Comparison of ENCODE assay signal across 22 cellular contexts in genomic region chr18:22188551-22189267, GRCh38. TPM values are rescaled to one million over a fixed set of nuclear protein-coding genes. Genes with fewer than 3 reads are reported as not detected.
DNase-seq lines count a peak whose midpoint lies in the region; ATAC-seq and TF ChIP-seq lines count a peak whose summit lies in the region.
"Had no signal": no experiment of that assay in that cellular context is flagged by ENCODE, and none has a peak within 500 bp of the region (broad histone marks: within the 10 kb centered on the region; RNA-seq: fewer than 3 reads in every experiment).

No MANE protein-coding gene starts in this region.

- H3K4me3 Mint-ChIP-seq in immature natural killer cell = no peak overlapping the region
- no peak overlapping the region for H3K4me3 Mint-ChIP-seq in CD8-positive, alpha-beta T cell
- H3K4me3 Mint-ChIP-seq: naive thymus-derived CD4-positive, alpha-beta T cell had no signal

- peaks cover 5 to 21% (median 9%) of the 10 kb centered on the region in 3 donors for H3K27me3 Mint-ChIP-seq in immature natural killer cell (ENCODE audit: low read depth in 3 of 3)
- peaks cover 35% of the 10 kb centered on the region for H3K27me3 Mint-ChIP-seq in CD8-positive, alpha-beta T cell (ENCODE audit: low read depth)

- H3K36me3 Mint-ChIP-seq in immature natural killer cell = peaks cover 0 to 4% (median 0%) of the 10 kb centered on the region in 3 donors
- H3K36me3 Mint-ChIP-seq in CD8-positive, alpha-beta T cell = no peaks in the 10 kb centered on the region
- H3K36me3 Mint-ChIP-seq: naive thymus-derived CD4-positive, alpha-beta T cell had no signal

- TF ChIP-seq POLR2A in gastroesophageal sphincter (IDR thresholded peaks at IDR 0.05) (no peak), stomach (IDR thresholded peaks at IDR 0.05) (no peak)

- no peak for TF ChIP-seq CTCF in gastroesophageal sphincter (IDR thresholded peaks at IDR 0.05)
- no peak for TF ChIP-seq CTCF in lower lobe of right lung (IDR thresholded peaks at IDR 0.05)
- no peak for TF ChIP-seq CTCF in stomach (IDR thresholded peaks at IDR 0.05)
- no peak for TF ChIP-seq CTCF in CD8-positive, alpha-beta T cell (IDR thresholded peaks at IDR 0.05)

- H3K9me3 Mint-ChIP-seq in immature natural killer cell = no peaks in the 10 kb centered on the region
- no peaks in the 10 kb centered on the region for H3K9me3 Mint-ChIP-seq in CD8-positive, alpha-beta T cell

- CTCF ChIA-PET in CD8-positive, alpha-beta T cell (lab: Charles Lee) = no interaction called here

- peaks cover 5 to 7% of the 10 kb centered on the region in 2 donors for H3K4me1 Mint-ChIP-seq in immature natural killer cell
- H3K4me1 Mint-ChIP-seq in CD8-positive, alpha-beta T cell (ENCODE audit: low read depth) = peaks cover 4% of the 10 kb centered on the region

- no peak overlapping the region for H3K4me3 ChIP-seq in gastroesophageal sphincter
- no peak overlapping the region for H3K4me3 ChIP-seq in lower lobe of right lung
- peak overlapping the region in 1 of 4 donors; percentile 4 for H3K4me3 ChIP-seq in stomach
- H3K4me3 ChIP-seq in CD8-positive, alpha-beta T cell (ENCODE audit: low read depth, low read length) = no peak overlapping the region
- H3K4me3 ChIP-seq: prostate gland, thyroid gland had no signal

- H3K4me1 ChIP-seq in gastroesophageal sphincter (peaks cover 0 to 36% (median 0%) of the 10 kb centered on the region in 3 donors), lower lobe of right lung (peaks cover 76% of the 10 kb centered on the region), stomach (peaks cover 44 to 92% (median 67%) of the 10 kb centered on the region in 4 donors)
- H3K4me1 ChIP-seq in CD8-positive, alpha-beta T cell (ENCODE audit: insufficient read depth, low read length) = no peaks in the 10 kb centered on the region
- H3K4me1 ChIP-seq: prostate gland, thyroid gland had no signal

- no peak overlapping the region for H3K27ac Mint-ChIP-seq in immature natural killer cell
- H3K27ac Mint-ChIP-seq in CD8-positive, alpha-beta T cell = no peak overlapping the region
- H3K27ac Mint-ChIP-seq: naive thymus-derived CD4-positive, alpha-beta T cell had no signal

- 60 to 62% methylated on average over 10 to 11 of the region's 11 CpGs for WGBS in gastroesophageal sphincter (ENCODE audit: low coverage in 1 of 2), 2 donors
- WGBS in stomach, 5 donors = 32 to 54% (median 43%) methylated on average over 11 of the region's 11 CpGs

- ATAC-seq in gastroesophageal sphincter (peak; percentile 34), lower lobe of right lung (peak; percentile 73 to 81)
- no peak for ATAC-seq in CD8-positive, alpha-beta T cell
- ATAC-seq: naive thymus-derived CD4-positive, alpha-beta T cell had no signal

- H3K27ac ChIP-seq in gastroesophageal sphincter (peak overlapping the region; percentile 20 to 77 (median 67)), lower lobe of right lung (peak overlapping the region; percentile 76), stomach (peak overlapping the region; percentile 66 to 85 (median 79))
- H3K27ac ChIP-seq in CD8-positive, alpha-beta T cell (ENCODE audit: low read depth, low read length) = no peak overlapping the region
- H3K27ac ChIP-seq: C4-2B, prostate gland had no signal

- DNase-seq in NCI-H1105 treated with DMSO at 0.1 percent for 48 hours (lab: John Stamatoyannopoulos, UW) (peak; percentile 82), lower lobe of right lung (no peak), stomach (no peak), HCEC 1CT (no peak), immature natural killer cell (no peak), posterior cingulate gyrus (no peak)
- DNase-seq in CD8-positive, alpha-beta T cell = no peak
- DNase-seq: ACHN; activated CD4-positive, alpha-beta T cell treated with anti-CD3 and anti-CD28 coated beads for 4 hours; activated effector memory CD4-positive, alpha-beta T cell treated with Interleukin-2 at 50 U/mL for 16 hours; amygdala; foreskin melanocyte; naive thymus-derived CD4-positive, alpha-beta T cell; NCI-H187 treated with DMSO at 0.1 percent for 48 hours; NCI-H446 treated with DMSO at 0.1 percent for 48 hours; NK-92 treated with Interleukin-12 subunit alpha and Interleukin-12 subunit beta, amount 100 ng/mL, for 24 hours; RPMI8226; stimulated activated CD4-positive, alpha-beta T cell treated with anti-CD3 and anti-CD28 coated beads, Interleukin-12 subunit alpha, Interleukin-12 subunit beta, amount 100 ng/mL, for 4 hours; thyroid gland had no signal

- intact Hi-C loops in lower lobe of right lung (cut with DNase I) = no loop called here
- intact Hi-C loops in stomach (cut with DNase I; ENCODE audit: low total_unique reads) = no loop called here
- intact Hi-C loops in posterior cingulate gyrus (cut with DNase I) = no loop called here
- intact Hi-C loops in CD8-positive, alpha-beta T cell (cut with DNase I, micrococcal nuclease) = no loop called here

- POLR2A ChIA-PET in CD8-positive, alpha-beta T cell (lab: Charles Lee) = no interaction called here

- H3K27me3 ChIP-seq in gastroesophageal sphincter (no peaks in the 10 kb centered on the region), lower lobe of right lung (ENCODE audit: low read depth) (no peaks in the 10 kb centered on the region), stomach (peaks cover 0 to 21% (median 0%) of the 10 kb centered on the region in 3 donors)
- no peaks in the 10 kb centered on the region for H3K27me3 ChIP-seq in CD8-positive, alpha-beta T cell (ENCODE audit: insufficient read depth, low read length)
- H3K27me3 ChIP-seq: thyroid gland had no signal

- peaks cover 0 to 18% of the 10 kb centered on the region in 2 donors for H3K36me3 ChIP-seq in gastroesophageal sphincter
- H3K36me3 ChIP-seq in lower lobe of right lung = peaks cover 25% of the 10 kb centered on the region
- H3K36me3 ChIP-seq in stomach = peaks cover 8 to 28% (median 19%) of the 10 kb centered on the region in 4 donors
- H3K36me3 ChIP-seq in CD8-positive, alpha-beta T cell (ENCODE audit: insufficient read depth, low read length) = no peaks in the 10 kb centered on the region
- H3K36me3 ChIP-seq: prostate gland had no signal

- TF ChIP-seq EP300 in gastroesophageal sphincter (IDR thresholded peaks at IDR 0.05) = no peak
- no peak for TF ChIP-seq EP300 in stomach (IDR thresholded peaks at IDR 0.05)

- no peaks in the 10 kb centered on the region for H3K9me3 ChIP-seq in gastroesophageal sphincter
- H3K9me3 ChIP-seq in lower lobe of right lung = no peaks in the 10 kb centered on the region
- no peaks in the 10 kb centered on the region for H3K9me3 ChIP-seq in stomach
- H3K9me3 ChIP-seq in CD8-positive, alpha-beta T cell (ENCODE audit: low read length) = no peaks in the 10 kb centered on the region
- H3K9me3 ChIP-seq: prostate gland, thyroid gland had no signal

RNA-seq across cellular contexts. Expression of gene GATA6, which starts 19.3 kb away (rescaled TPM):
- total RNA-seq in gastroesophageal sphincter (10 to 100 TPM in 1 of 4 donors, 1 to 10 TPM in 3; 7.5 to 12.4 (median 9.5) TPM), lower lobe of right lung (22.1 TPM), stomach (100 to 1,000 TPM in 3 of 5 donors, 10 to 100 TPM in 2; 71.5 to 194 (median 180) TPM)
- polyA plus RNA-seq in stomach (10 to 100 TPM; 11.9 to 37.9 (median 31.1) TPM), immature natural killer cell (under 1 TPM in 1 of 3 donors, not detected in 2; 0.09 TPM)
- 1 to 10 TPM; 4.0 to 4.3 TPM for total RNA-seq in CD8-positive, alpha-beta T cell
- polyA plus RNA-seq: naive thymus-derived CD4-positive, alpha-beta T cell had no signal
